Comparison of ENCODE assay signal across 6 cellular contexts in the genomic region with DNA sequence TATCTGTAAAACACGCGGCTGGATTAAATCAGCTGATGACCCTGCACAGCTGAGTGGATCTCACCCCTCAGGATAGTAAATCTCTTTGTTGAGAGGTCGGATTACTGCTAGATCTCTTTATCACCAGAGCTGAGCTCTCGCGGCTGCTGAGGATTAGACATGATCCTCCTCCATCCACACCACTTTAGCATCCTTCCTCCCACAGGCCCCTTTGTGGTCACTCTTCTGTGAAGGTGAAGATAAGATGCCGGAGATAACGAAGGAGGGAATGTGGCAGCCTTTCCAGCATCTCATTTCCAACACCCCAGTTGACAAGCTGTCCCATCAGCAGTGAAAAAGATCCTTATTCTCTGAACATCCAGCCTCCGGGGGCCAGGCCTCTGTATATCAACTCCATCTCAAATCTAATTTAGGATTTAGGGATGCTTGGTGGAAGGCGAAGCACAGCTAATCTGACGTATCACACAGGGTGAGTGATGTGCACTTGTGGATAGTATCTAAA.
"Had no signal": no experiment of that assay in that cellular context is flagged by ENCODE, and none has a peak within 500 bp of the region (broad histone marks: within the 10 kb centered on the region; RNA-seq: fewer than 3 reads in every experiment).

No MANE protein-coding gene starts in this region.

- H3K9me3 ChIP-seq: uterus had no signal

- H3K4me3 ChIP-seq: gastroesophageal sphincter, heart right ventricle, skin epidermis, tibial nerve, uterus had no signal

- H3K27me3 ChIP-seq: tibial nerve, uterus had no signal

- H3K36me3 ChIP-seq: gastroesophageal sphincter, heart right ventricle, tibial nerve, uterus had no signal

- DNase-seq: activated CD4-positive, alpha-beta T cell treated with anti-CD3 and anti-CD28 coated beads for 1 hour; heart right ventricle; uterus had no signal

- H3K27ac ChIP-seq: gastroesophageal sphincter, heart right ventricle, skin epidermis, tibial nerve, uterus had no signal

- H3K4me1 ChIP-seq: gastroesophageal sphincter, tibial nerve, uterus had no signal
